ENCODE assay signal across 8 cellular contexts in genomic region chr15:90868261-90868689, GRCh38. TPM values are rescaled to one million over a fixed set of nuclear protein-coding genes. Genes with fewer than 3 reads are reported as not detected.
A peak's percentile ranks its signal among the peaks of the same experiment; 100 is the strongest.
DNase-seq lines count a peak whose midpoint lies in the region; ATAC-seq lines count a peak whose summit lies in the region.

FURIN (plus strand) TSS chr15:90868588; CDS start chr15:90875741, 7,153 bp downstream.

- no peaks in the 10 kb centered on the region for H3K9me3 Mint-ChIP-seq in activated CD4-positive, alpha-beta T cell treated with anti-CD3 and anti-CD28 coated beads for 36 hours (ENCODE audit: low read depth)
- no peaks in the 10 kb centered on the region for H3K9me3 Mint-ChIP-seq in activated naive CD8-positive, alpha-beta T cell treated with anti-CD3 and anti-CD28 coated beads, Interleukin-2, amount 10 ng/mL, durations not matched to agents 7 days and 5 days

- no peaks in the 10 kb centered on the region for H3K27me3 ChIP-seq in layer of hippocampus (ENCODE audit: control insufficient read depth, insufficient read depth, low read length)

- POLR2A ChIA-PET in activated CD4-positive, alpha-beta T cell treated with anti-CD3 and anti-CD28 coated beads for 36 hours (lab: Charles Lee): interaction anchor here (1.0 to 1.6 kb wide), 2 partner anchors 38 to 41 kb away, joined by 6 to 7 read pairs; no protein-coding TSS in a partner anchor
- POLR2A ChIA-PET in activated naive CD8-positive, alpha-beta T cell treated with anti-CD3 and anti-CD28 coated beads, Interleukin-2, amount 10 ng/mL, durations not matched to agents 7 days and 5 days (lab: Charles Lee): interaction anchor here (0.7 to 0.9 kb wide), 2 partner anchors 13 to 17 kb away, joined by 3 to 4 read pairs; no protein-coding TSS in a partner anchor

- peaks cover 64% of the 10 kb centered on the region for H3K4me1 Mint-ChIP-seq in activated CD4-positive, alpha-beta T cell treated with anti-CD3 and anti-CD28 coated beads for 36 hours
- H3K4me1 Mint-ChIP-seq in activated naive CD8-positive, alpha-beta T cell treated with anti-CD3 and anti-CD28 coated beads, Interleukin-2, amount 10 ng/mL, durations not matched to agents 7 days and 5 days: peaks cover 40% of the 10 kb centered on the region

- no peak for ATAC-seq in activated CD4-positive, alpha-beta T cell treated with anti-CD3 and anti-CD28 coated beads for 36 hours
- no peak for ATAC-seq in activated naive CD8-positive, alpha-beta T cell treated with anti-CD3 and anti-CD28 coated beads, Interleukin-2, amount 10 ng/mL, durations not matched to agents 7 days and 5 days (ENCODE audit: low read depth)
- no peak for ATAC-seq in GM18858 (IDR thresholded peaks at IDR 0.05; ENCODE audit: unreplicated experiment)
- ATAC-seq in HG03521 (IDR thresholded peaks at IDR 0.05; ENCODE audit: unreplicated experiment): no peak

- H3K27ac ChIP-seq in layer of hippocampus (ENCODE audit: low read depth, low read length): peak within 1 kb of the TSS; percentile 62
- H3K27ac ChIP-seq in temporal lobe (ENCODE audit: low read depth, low read length): peak within 1 kb of the TSS; percentile 20

- CTCF ChIA-PET in activated CD4-positive, alpha-beta T cell treated with anti-CD3 and anti-CD28 coated beads for 36 hours (lab: Charles Lee): interaction anchor here (0.7 to 1.1 kb wide), 4 partner anchors 17 to 258 kb away, joined by 3 to 6 read pairs (median 4); no protein-coding TSS in a partner anchor

- peaks cover 5% of the 10 kb centered on the region for H3K27me3 Mint-ChIP-seq in activated CD4-positive, alpha-beta T cell treated with anti-CD3 and anti-CD28 coated beads for 36 hours
- H3K27me3 Mint-ChIP-seq in activated naive CD8-positive, alpha-beta T cell treated with anti-CD3 and anti-CD28 coated beads, Interleukin-2, amount 10 ng/mL, durations not matched to agents 7 days and 5 days: no peaks in the 10 kb centered on the region

- peak within 1 kb of the TSS; percentile 90 for H3K4me3 Mint-ChIP-seq in activated CD4-positive, alpha-beta T cell treated with anti-CD3 and anti-CD28 coated beads for 36 hours
- H3K4me3 Mint-ChIP-seq in activated naive CD8-positive, alpha-beta T cell treated with anti-CD3 and anti-CD28 coated beads, Interleukin-2, amount 10 ng/mL, durations not matched to agents 7 days and 5 days: peak within 1 kb of the TSS; percentile 63

- peak; percentile 60 for DNase-seq in activated CD4-positive, alpha-beta T cell treated with anti-CD3 and anti-CD28 coated beads for 36 hours
- no peak for DNase-seq in activated CD4-positive, alpha-beta T cell treated with anti-CD3 and anti-CD28 coated beads, Interleukin-2, amount 50 U/mL, for 4 hours
- DNase-seq in activated naive CD8-positive, alpha-beta T cell treated with anti-CD3 and anti-CD28 coated beads, Interleukin-2, amount 10 ng/mL, durations not matched to agents 7 days and 5 days: no peak
- no peak for DNase-seq in kidney tubule cell (ENCODE audit: low spot score)

- H3K27ac Mint-ChIP-seq in activated CD4-positive, alpha-beta T cell treated with anti-CD3 and anti-CD28 coated beads for 36 hours: peak within 1 kb of the TSS; percentile 98
- H3K27ac Mint-ChIP-seq in activated naive CD8-positive, alpha-beta T cell treated with anti-CD3 and anti-CD28 coated beads, Interleukin-2, amount 10 ng/mL, durations not matched to agents 7 days and 5 days: peak within 1 kb of the TSS; percentile 92

- peaks cover 31% of the 10 kb centered on the region for H3K36me3 Mint-ChIP-seq in activated CD4-positive, alpha-beta T cell treated with anti-CD3 and anti-CD28 coated beads for 36 hours (ENCODE audit: low read depth)
- peaks cover 4% of the 10 kb centered on the region for H3K36me3 Mint-ChIP-seq in activated naive CD8-positive, alpha-beta T cell treated with anti-CD3 and anti-CD28 coated beads, Interleukin-2, amount 10 ng/mL, durations not matched to agents 7 days and 5 days

- intact Hi-C loops in activated CD4-positive, alpha-beta T cell treated with anti-CD3 and anti-CD28 coated beads for 36 hours (cut with DNase I, micrococcal nuclease): loop anchor here in 1 of 2 experiments (2.0 kb wide), 1 partner anchor 29 kb away; no protein-coding TSS in a partner anchor

RNA-seq across cellular contexts. Expression of gene FURIN, which starts in this region (rescaled TPM):
- 100 to 1,000 TPM; 406 to 422 TPM for total RNA-seq in activated CD4-positive, alpha-beta T cell treated with anti-CD3 and anti-CD28 coated beads for 36 hours
- 10 to 100 TPM; 62.2 to 63.5 TPM for total RNA-seq in activated naive CD8-positive, alpha-beta T cell treated with anti-CD3 and anti-CD28 coated beads, Interleukin-2, amount 10 ng/mL, durations not matched to agents 7 days and 5 days
- 14.8 TPM for total RNA-seq in temporal lobe

Comparison
In these comparisons a context has a peak if more than half of its experiments do, and no peak if none do; other contexts are left out.
1. RNA of gene FURIN (total RNA-seq): 406 to 422 TPM in activated CD4-positive, alpha-beta T cell treated with anti-CD3 and anti-CD28 coated beads for 36 hours; 62.2 to 63.5 TPM in activated naive CD8-positive, alpha-beta T cell treated with anti-CD3 and anti-CD28 coated beads, Interleukin-2, amount 10 ng/mL, durations not matched to agents 7 days and 5 days and 14.8 TPM in temporal lobe (single experiment); every median in the first group is over 4 times any median in the second.